In genomic region chr7:43625453-43625852, GRCh38 we compare ENCODE assay signal across 8 cellular contexts. TPM values are rescaled to one million over a fixed set of nuclear protein-coding genes. Genes with fewer than 3 reads are reported as not detected.
DNase-seq lines count a peak whose midpoint lies in the region; ATAC-seq lines count a peak whose summit lies in the region.

No MANE protein-coding gene starts in this region.

- peak; percentile 35 for DNase-seq in activated naive CD4-positive, alpha-beta T cell treated with Interleukin-2 at 50 U/mL for 16 hours
- no peak for DNase-seq in activated naive CD4-positive, alpha-beta T cell treated with anti-CD3 and anti-CD28 coated beads, Interleukin-2, amount 50 U/mL, for 16 hours
- peak; percentile 52 for DNase-seq in activated naive CD8-positive, alpha-beta T cell treated with anti-CD3 and anti-CD28 coated beads for 36 hours
- DNase-seq in amniotic stem cell (lab: John Stamatoyannopoulos, UW) = no peak
- no peak for DNase-seq in T1000 (lab: John Stamatoyannopoulos, UW)
- no peak for DNase-seq in SW 1271 (lab: John Stamatoyannopoulos, UW)

- peak overlapping the region; percentile 27 for H3K4me3 Mint-ChIP-seq in activated naive CD8-positive, alpha-beta T cell treated with anti-CD3 and anti-CD28 coated beads for 36 hours
- peak overlapping the region; percentile 44 for H3K4me3 Mint-ChIP-seq in stimulated activated naive CD8-positive, alpha-beta T cell treated with anti-CD3 and anti-CD28 coated beads, Interleukin-15, Interleukin-2, amounts not matched to agents 100 ng/mL and 50 ng/mL, for 24 hours

- ATAC-seq in HG03457 (IDR thresholded peaks at IDR 0.05; ENCODE audit: unreplicated experiment) = peak; percentile 45

- no peaks in the 10 kb centered on the region for H3K9me3 Mint-ChIP-seq in activated naive CD8-positive, alpha-beta T cell treated with anti-CD3 and anti-CD28 coated beads for 36 hours
- H3K9me3 Mint-ChIP-seq in stimulated activated naive CD8-positive, alpha-beta T cell treated with anti-CD3 and anti-CD28 coated beads, Interleukin-15, Interleukin-2, amounts not matched to agents 100 ng/mL and 50 ng/mL, for 24 hours = no peaks in the 10 kb centered on the region

- peaks cover 72% of the 10 kb centered on the region for H3K36me3 Mint-ChIP-seq in activated naive CD8-positive, alpha-beta T cell treated with anti-CD3 and anti-CD28 coated beads for 36 hours
- peaks cover 89% of the 10 kb centered on the region for H3K36me3 Mint-ChIP-seq in stimulated activated naive CD8-positive, alpha-beta T cell treated with anti-CD3 and anti-CD28 coated beads, Interleukin-15, Interleukin-2, amounts not matched to agents 100 ng/mL and 50 ng/mL, for 24 hours (ENCODE audit: low read depth)

- peaks cover 85% of the 10 kb centered on the region for H3K4me1 Mint-ChIP-seq in activated naive CD8-positive, alpha-beta T cell treated with anti-CD3 and anti-CD28 coated beads for 36 hours
- H3K4me1 Mint-ChIP-seq in stimulated activated naive CD8-positive, alpha-beta T cell treated with anti-CD3 and anti-CD28 coated beads, Interleukin-15, Interleukin-2, amounts not matched to agents 100 ng/mL and 50 ng/mL, for 24 hours (ENCODE audit: low read depth) = peaks cover 3% of the 10 kb centered on the region

- peak overlapping the region; percentile 72 for H3K27ac Mint-ChIP-seq in activated naive CD8-positive, alpha-beta T cell treated with anti-CD3 and anti-CD28 coated beads for 36 hours
- peak overlapping the region; percentile 90 for H3K27ac Mint-ChIP-seq in stimulated activated naive CD8-positive, alpha-beta T cell treated with anti-CD3 and anti-CD28 coated beads, Interleukin-15, Interleukin-2, amounts not matched to agents 100 ng/mL and 50 ng/mL, for 24 hours

- no peaks in the 10 kb centered on the region for H3K27me3 Mint-ChIP-seq in activated naive CD8-positive, alpha-beta T cell treated with anti-CD3 and anti-CD28 coated beads for 36 hours
- no peaks in the 10 kb centered on the region for H3K27me3 Mint-ChIP-seq in stimulated activated naive CD8-positive, alpha-beta T cell treated with anti-CD3 and anti-CD28 coated beads, Interleukin-15, Interleukin-2, amounts not matched to agents 100 ng/mL and 50 ng/mL, for 24 hours

RNA-seq across cellular contexts. Expression of gene STK17A, which starts 42.5 kb away (rescaled TPM):
- 10 to 100 TPM; 53.2 to 53.8 TPM for total RNA-seq in activated naive CD8-positive, alpha-beta T cell treated with anti-CD3 and anti-CD28 coated beads for 36 hours

Comparison
In these comparisons a context has a peak if more than half of its experiments do, and no peak if none do; other contexts are left out.
1. DNase-seq: peak in activated naive CD4-positive, alpha-beta T cell treated with Interleukin-2 at 50 U/mL for 16 hours (single experiment) and activated naive CD8-positive, alpha-beta T cell treated with anti-CD3 and anti-CD28 coated beads for 36 hours (single experiment); none in activated naive CD4-positive, alpha-beta T cell treated with anti-CD3 and anti-CD28 coated beads, Interleukin-2, amount 50 U/mL, for 16 hours (single experiment), amniotic stem cell (single experiment), T1000 (single experiment) and SW 1271 (0 of 2).